In the genomic region with DNA sequence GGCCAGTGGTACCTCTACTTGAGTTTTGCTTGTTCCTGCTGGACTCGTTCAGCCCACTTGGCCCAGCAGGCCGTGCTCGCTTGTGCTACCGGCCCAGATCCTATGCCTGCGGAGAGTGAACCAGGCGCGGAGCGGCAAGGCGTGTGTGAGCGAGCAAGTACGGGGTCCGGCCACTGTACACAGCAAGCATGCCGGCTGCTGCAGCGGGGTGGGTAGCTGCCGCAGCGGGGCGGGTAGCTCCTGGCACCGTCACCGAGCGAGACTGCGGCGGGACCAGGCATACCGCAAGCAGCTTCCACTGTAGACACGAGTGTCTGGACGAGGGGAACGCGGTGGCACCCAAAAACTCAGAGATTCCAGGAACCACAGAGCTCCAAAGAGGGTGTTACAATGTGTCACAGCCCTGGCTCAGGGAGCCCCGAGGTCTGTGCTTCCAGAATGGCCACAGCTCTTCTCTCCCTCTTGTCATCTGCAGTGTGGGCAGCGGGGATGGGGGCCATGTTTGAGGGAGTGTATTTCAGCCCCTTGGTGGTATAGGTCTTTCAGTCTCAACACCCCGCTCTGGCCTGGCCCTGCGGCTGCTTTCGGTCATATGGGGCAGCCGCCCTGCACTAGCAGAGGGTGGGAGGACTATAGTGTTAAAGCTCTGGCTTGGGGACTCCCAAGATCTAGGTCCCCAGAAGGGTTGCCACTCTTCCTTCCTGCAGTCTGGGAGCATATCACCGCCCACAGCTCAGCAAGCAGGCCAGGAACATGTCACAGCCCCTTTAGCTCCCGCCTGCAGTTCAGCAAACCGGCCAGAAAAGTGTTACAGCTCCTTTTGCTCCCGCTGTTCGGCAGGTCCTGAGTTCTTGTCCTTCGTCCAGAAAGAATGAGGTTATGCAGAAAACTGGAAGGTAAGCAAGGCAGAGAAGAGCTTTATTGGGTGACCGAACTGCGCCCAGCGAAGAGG, we compare ENCODE assay signal across 1 cellular context.
TF ChIP-seq lines count a peak whose summit lies in the region.

No MANE protein-coding gene starts in this region.

TF ChIP-seq in H1, 55 proteins besides CTCF, POLR2A, EP300 and RAD21:
- TF ChIP-seq POU5F1 (IDR thresholded peaks at IDR 0.05; ENCODE audit: low read depth, low read length) (no peak), PHF8 (conservative IDR thresholded peaks at IDR 0.05; ENCODE audit: low read depth, low read length) (no peak), KDM5A (IDR thresholded peaks at IDR 0.05; ENCODE audit: low read length) (no peak), GTF2F1 (IDR thresholded peaks at IDR 0.05; ENCODE audit: borderline replicate concordance, low read depth, low read length) (no peak), HDAC6 (IDR thresholded peaks at IDR 0.05; ENCODE audit: low read depth, low read length) (no peak), FOSL1 (IDR thresholded peaks at IDR 0.05; ENCODE audit: insufficient read depth, low read depth, low read length) (no peak), CBX5 (IDR thresholded peaks at IDR 0.05; ENCODE audit: low read depth, low read length) (no peak), CHD2 (IDR thresholded peaks at IDR 0.05; ENCODE audit: low read length) (no peak), RFX5 (IDR thresholded peaks at IDR 0.05; ENCODE audit: borderline replicate concordance, low read depth, low read length) (no peak), CTBP2 (IDR thresholded peaks at IDR 0.05; ENCODE audit: borderline replicate concordance, insufficient read depth, insufficient read length, low read length) (no peak), RNF2 (IDR thresholded peaks at IDR 0.05; ENCODE audit: borderline replicate concordance, low read depth, low read length, missing control alignments, poor library complexity, severe bottlenecking) (no peak), SRF (IDR thresholded peaks at IDR 0.05; ENCODE audit: low read depth, low read length) (no peak), CBX8 (IDR thresholded peaks at IDR 0.05; ENCODE audit: borderline replicate concordance, low read depth, low read length) (no peak), KDM1A (IDR thresholded peaks at IDR 0.05; ENCODE audit: borderline replicate concordance, low read length) (no peak), TAF7 (optimal IDR thresholded peaks at IDR 0.05; ENCODE audit: borderline replicate concordance, low read depth, low read length) (no peak), ZNF274 (IDR thresholded peaks at IDR 0.05; ENCODE audit: borderline replicate concordance, extremely low read depth, low read length) (no peak)
- TF ChIP-seq, protein P1, sequence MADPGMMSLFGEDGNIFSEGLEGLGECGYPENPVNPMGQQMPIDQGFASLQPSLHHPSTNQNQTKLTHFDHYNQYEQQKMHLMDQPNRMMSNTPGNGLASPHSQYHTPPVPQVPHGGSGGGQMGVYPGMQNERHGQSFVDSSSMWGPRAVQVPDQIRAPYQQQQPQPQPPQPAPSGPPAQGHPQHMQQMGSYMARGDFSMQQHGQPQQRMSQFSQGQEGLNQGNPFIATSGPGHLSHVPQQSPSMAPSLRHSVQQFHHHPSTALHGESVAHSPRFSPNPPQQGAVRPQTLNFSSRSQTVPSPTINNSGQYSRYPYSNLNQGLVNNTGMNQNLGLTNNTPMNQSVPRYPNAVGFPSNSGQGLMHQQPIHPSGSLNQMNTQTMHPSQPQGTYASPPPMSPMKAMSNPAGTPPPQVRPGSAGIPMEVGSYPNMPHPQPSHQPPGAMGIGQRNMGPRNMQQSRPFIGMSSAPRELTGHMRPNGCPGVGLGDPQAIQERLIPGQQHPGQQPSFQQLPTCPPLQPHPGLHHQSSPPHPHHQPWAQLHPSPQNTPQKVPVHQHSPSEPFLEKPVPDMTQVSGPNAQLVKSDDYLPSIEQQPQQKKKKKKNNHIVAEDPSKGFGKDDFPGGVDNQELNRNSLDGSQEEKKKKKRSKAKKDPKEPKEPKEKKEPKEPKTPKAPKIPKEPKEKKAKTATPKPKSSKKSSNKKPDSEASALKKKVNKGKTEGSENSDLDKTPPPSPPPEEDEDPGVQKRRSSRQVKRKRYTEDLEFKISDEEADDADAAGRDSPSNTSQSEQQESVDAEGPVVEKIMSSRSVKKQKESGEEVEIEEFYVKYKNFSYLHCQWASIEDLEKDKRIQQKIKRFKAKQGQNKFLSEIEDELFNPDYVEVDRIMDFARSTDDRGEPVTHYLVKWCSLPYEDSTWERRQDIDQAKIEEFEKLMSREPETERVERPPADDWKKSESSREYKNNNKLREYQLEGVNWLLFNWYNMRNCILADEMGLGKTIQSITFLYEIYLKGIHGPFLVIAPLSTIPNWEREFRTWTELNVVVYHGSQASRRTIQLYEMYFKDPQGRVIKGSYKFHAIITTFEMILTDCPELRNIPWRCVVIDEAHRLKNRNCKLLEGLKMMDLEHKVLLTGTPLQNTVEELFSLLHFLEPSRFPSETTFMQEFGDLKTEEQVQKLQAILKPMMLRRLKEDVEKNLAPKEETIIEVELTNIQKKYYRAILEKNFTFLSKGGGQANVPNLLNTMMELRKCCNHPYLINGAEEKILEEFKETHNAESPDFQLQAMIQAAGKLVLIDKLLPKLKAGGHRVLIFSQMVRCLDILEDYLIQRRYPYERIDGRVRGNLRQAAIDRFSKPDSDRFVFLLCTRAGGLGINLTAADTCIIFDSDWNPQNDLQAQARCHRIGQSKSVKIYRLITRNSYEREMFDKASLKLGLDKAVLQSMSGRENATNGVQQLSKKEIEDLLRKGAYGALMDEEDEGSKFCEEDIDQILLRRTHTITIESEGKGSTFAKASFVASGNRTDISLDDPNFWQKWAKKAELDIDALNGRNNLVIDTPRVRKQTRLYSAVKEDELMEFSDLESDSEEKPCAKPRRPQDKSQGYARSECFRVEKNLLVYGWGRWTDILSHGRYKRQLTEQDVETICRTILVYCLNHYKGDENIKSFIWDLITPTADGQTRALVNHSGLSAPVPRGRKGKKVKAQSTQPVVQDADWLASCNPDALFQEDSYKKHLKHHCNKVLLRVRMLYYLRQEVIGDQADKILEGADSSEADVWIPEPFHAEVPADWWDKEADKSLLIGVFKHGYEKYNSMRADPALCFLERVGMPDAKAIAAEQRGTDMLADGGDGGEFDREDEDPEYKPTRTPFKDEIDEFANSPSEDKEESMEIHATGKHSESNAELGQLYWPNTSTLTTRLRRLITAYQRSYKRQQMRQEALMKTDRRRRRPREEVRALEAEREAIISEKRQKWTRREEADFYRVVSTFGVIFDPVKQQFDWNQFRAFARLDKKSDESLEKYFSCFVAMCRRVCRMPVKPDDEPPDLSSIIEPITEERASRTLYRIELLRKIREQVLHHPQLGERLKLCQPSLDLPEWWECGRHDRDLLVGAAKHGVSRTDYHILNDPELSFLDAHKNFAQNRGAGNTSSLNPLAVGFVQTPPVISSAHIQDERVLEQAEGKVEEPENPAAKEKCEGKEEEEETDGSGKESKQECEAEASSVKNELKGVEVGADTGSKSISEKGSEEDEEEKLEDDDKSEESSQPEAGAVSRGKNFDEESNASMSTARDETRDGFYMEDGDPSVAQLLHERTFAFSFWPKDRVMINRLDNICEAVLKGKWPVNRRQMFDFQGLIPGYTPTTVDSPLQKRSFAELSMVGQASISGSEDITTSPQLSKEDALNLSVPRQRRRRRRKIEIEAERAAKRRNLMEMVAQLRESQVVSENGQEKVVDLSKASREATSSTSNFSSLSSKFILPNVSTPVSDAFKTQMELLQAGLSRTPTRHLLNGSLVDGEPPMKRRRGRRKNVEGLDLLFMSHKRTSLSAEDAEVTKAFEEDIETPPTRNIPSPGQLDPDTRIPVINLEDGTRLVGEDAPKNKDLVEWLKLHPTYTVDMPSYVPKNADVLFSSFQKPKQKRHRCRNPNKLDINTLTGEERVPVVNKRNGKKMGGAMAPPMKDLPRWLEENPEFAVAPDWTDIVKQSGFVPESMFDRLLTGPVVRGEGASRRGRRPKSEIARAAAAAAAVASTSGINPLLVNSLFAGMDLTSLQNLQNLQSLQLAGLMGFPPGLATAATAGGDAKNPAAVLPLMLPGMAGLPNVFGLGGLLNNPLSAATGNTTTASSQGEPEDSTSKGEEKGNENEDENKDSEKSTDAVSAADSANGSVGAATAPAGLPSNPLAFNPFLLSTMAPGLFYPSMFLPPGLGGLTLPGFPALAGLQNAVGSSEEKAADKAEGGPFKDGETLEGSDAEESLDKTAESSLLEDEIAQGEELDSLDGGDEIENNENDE (IDR thresholded peaks at IDR 0.05; ENCODE audit: insufficient replicate concordance, low read length) = no peak
- TF ChIP-seq, protein P2, sequence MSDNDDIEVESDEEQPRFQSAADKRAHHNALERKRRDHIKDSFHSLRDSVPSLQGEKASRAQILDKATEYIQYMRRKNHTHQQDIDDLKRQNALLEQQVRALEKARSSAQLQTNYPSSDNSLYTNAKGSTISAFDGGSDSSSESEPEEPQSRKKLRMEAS (IDR thresholded peaks at IDR 0.05) = no peak
TF ChIP-seq in H1: peak in this region for 0.
